Comparison of ENCODE assay signal across 8 cellular contexts in genomic region chr7:23654508-23654907, GRCh38. TPM values are rescaled to one million over a fixed set of nuclear protein-coding genes. Genes with fewer than 3 reads are reported as not detected.
DNase-seq lines count a peak whose midpoint lies in the region; ATAC-seq and TF ChIP-seq lines count a peak whose summit lies in the region.
"Had no signal": no experiment of that assay in that cellular context is flagged by ENCODE, and none has a peak within 500 bp of the region (broad histone marks: within the 10 kb centered on the region; RNA-seq: fewer than 3 reads in every experiment).

No MANE protein-coding gene starts in this region.

- no peaks in the 10 kb centered on the region for H3K9me2 ChIP-seq in MM.1S (replicated peaks; ENCODE audit: insufficient read depth, low read length)

- H3K79me2 ChIP-seq in MM.1S (ENCODE audit: low read length) (no peaks in the 10 kb centered on the region), parathyroid adenoma (no peaks in the 10 kb centered on the region)

- no peaks in the 10 kb centered on the region for H3K36me3 ChIP-seq in MM.1S (replicated peaks; ENCODE audit: insufficient read depth, low read length)
- H3K36me3 ChIP-seq in parathyroid adenoma (ENCODE audit: control insufficient read depth, insufficient read depth, low read length), result no peaks in the 10 kb centered on the region
- H3K36me3 ChIP-seq in MG63, result no peaks in the 10 kb centered on the region

- H3K4me3 ChIP-seq in GM12864 (ENCODE audit: low read depth, low read length) (no peak overlapping the region), MM.1S (ENCODE audit: low read length) (no peak overlapping the region), parathyroid adenoma (ENCODE audit: low read depth, low read length) (no peak overlapping the region), MG63 (no peak overlapping the region)

- intact Hi-C loops in left ventricle myocardium superior (cut with micrococcal nuclease), result no loop called here

- H3K9ac ChIP-seq in MM.1S (ENCODE audit: low read length) (no peak overlapping the region), parathyroid adenoma (no peak overlapping the region)

- TF ChIP-seq CTCF in GM12864 (IDR thresholded peaks at IDR 0.05; ENCODE audit: low read depth, low read length, missing control alignments) (peak; percentile 32), MM.1S (IDR thresholded peaks at IDR 0.05; ENCODE audit: low read length) (peak; percentile 46), parathyroid adenoma (IDR thresholded peaks at IDR 0.05) (peak; percentile 21)

- no peak for ATAC-seq in left ventricle myocardium superior
- ATAC-seq: T-cell had no signal

- DNase-seq in GM12864 (ENCODE audit: low read depth), result no peak
- DNase-seq in MM.1S, result peak; percentile 22
- DNase-seq in dermis microvascular lymphatic vessel endothelial cell (ENCODE audit: low read depth in 2 of 2), result peak; percentile 24 to 26
- DNase-seq in GM03348 (ENCODE audit: low spot score), result no peak
- no peak for DNase-seq in MG63
- DNase-seq in left ventricle myocardium superior, result no peak
- DNase-seq: T-cell had no signal

- H4K20me1 ChIP-seq in MM.1S (ENCODE audit: insufficient read depth, low read length), result no peaks in the 10 kb centered on the region

- no peaks in the 10 kb centered on the region for H3F3A ChIP-seq in MM.1S (ENCODE audit: insufficient read depth, low read length)

- H3K4me2 ChIP-seq in MM.1S (ENCODE audit: low read depth, low read length) (no peak overlapping the region), parathyroid adenoma (ENCODE audit: low read length) (no peak overlapping the region)

- H3K27me3 ChIP-seq in MM.1S (replicated peaks; ENCODE audit: insufficient read depth, low read length) (no peaks in the 10 kb centered on the region), parathyroid adenoma (ENCODE audit: control insufficient read depth, insufficient read depth, low read length) (no peaks in the 10 kb centered on the region), MG63 (no peaks in the 10 kb centered on the region)

- no peak overlapping the region for H2AFZ ChIP-seq in MM.1S (ENCODE audit: low read length)
- no peak overlapping the region for H2AFZ ChIP-seq in parathyroid adenoma

- no peaks in the 10 kb centered on the region for H3K4me1 ChIP-seq in MM.1S (ENCODE audit: low read length)
- no peaks in the 10 kb centered on the region for H3K4me1 ChIP-seq in parathyroid adenoma

- H3K27ac ChIP-seq in MM.1S (ENCODE audit: low read length) (no peak overlapping the region), parathyroid adenoma (no peak overlapping the region)

- H3K9me3 ChIP-seq in MM.1S (replicated peaks; ENCODE audit: insufficient read depth, low read length), result no peaks in the 10 kb centered on the region
- H3K9me3 ChIP-seq in parathyroid adenoma (ENCODE audit: control insufficient read depth, low read length), result no peaks in the 10 kb centered on the region
- H3K9me3 ChIP-seq in MG63, result peaks cover 7% of the 10 kb centered on the region

RNA-seq across cellular contexts. Expression of gene FAM221A, which starts 25.5 kb away (rescaled TPM):
- total RNA-seq in dermis microvascular lymphatic vessel endothelial cell (4.3 and 5.6 TPM in 2 replicates), left ventricle myocardium superior (2.1 TPM)
- 0.63 and 1.6 TPM in 2 replicates for total RNA-seq in MG63 (2014; rRNA removed; shearing (Covaris generic); ENCODE audit: low replicate concordance)

RNA-seq across cellular contexts. Expression of gene STK31, which starts 55.5 kb away (rescaled TPM):
- total RNA-seq in dermis microvascular lymphatic vessel endothelial cell (under 0.01 and 0.13 TPM in 2 replicates), left ventricle myocardium superior (not detected)
- total RNA-seq in MG63 (2014; rRNA removed; shearing (Covaris generic); ENCODE audit: low replicate concordance), result 0.03 TPM in 1 of 2 replicates, not detected in the other

RNA-seq across cellular contexts. Expression of gene CCDC126, which starts 57.3 kb away (rescaled TPM):
- total RNA-seq in dermis microvascular lymphatic vessel endothelial cell (12.3 and 17.6 TPM in 2 replicates), left ventricle myocardium superior (11.4 TPM)
- 6.3 and 10.7 TPM in 2 replicates for total RNA-seq in MG63 (2014; rRNA removed; shearing (Covaris generic); ENCODE audit: low replicate concordance)

Comparison
In these comparisons a context has a peak if more than half of its experiments do, and no peak if none do; other contexts are left out.
1. DNase-seq: peak in MM.1S (single experiment) and dermis microvascular lymphatic vessel endothelial cell (2 of 2); none in GM12864 (single experiment), GM03348 (single experiment), MG63 (single experiment) and left ventricle myocardium superior (single experiment).
2. Peak in every context shown above with its lines, with median percentiles within 50 percentile points of each other: CTCF ChIP-seq.